ENCODE assay signal across 8 cellular contexts in genomic region chr2:86194751-86195054, GRCh38. TPM values are rescaled to one million over a fixed set of nuclear protein-coding genes. Genes with fewer than 3 reads are reported as not detected.
DNase-seq lines count a peak whose midpoint lies in the region; ATAC-seq and TF ChIP-seq lines count a peak whose summit lies in the region.

No MANE protein-coding gene starts in this region.

- H3K4me3 ChIP-seq in mesendoderm (ENCODE audit: low read length) (peak overlapping the region; percentile 89), upper lobe of right lung (peak overlapping the region; percentile 94)

- no peak for ATAC-seq in central memory CD8-positive, alpha-beta T cell (replicated peaks; ENCODE audit: extremely low read depth, poor library complexity, severe bottlenecking)
- no peak for ATAC-seq in upper lobe of right lung
- no peak for ATAC-seq in GM18909 (IDR thresholded peaks at IDR 0.05; ENCODE audit: poor library complexity, unreplicated experiment)
- no peak for ATAC-seq in GM19324 (IDR thresholded peaks at IDR 0.05; ENCODE audit: low FRiP score, unreplicated experiment)
- ATAC-seq in GM18858 (IDR thresholded peaks at IDR 0.05; ENCODE audit: unreplicated experiment), result no peak

- no peaks in the 10 kb centered on the region for H3K9me3 ChIP-seq in upper lobe of right lung

- WGBS in mesendoderm (ENCODE audit: extremely low coverage, insufficient coverage, low lambda C conversion rate), result no CpG with 5 or more reads among the region's 17 CpGs

- peaks cover 1% of the 10 kb centered on the region for H3K36me3 ChIP-seq in mesendoderm (ENCODE audit: control insufficient read depth, insufficient read depth, low read length)
- H3K36me3 ChIP-seq in upper lobe of right lung, result peaks cover 8% of the 10 kb centered on the region

- H3K27ac ChIP-seq in mesendoderm (ENCODE audit: low read depth, low read length), result peak overlapping the region; percentile 99
- peak overlapping the region; percentile 98 for H3K27ac ChIP-seq in upper lobe of right lung

- TF ChIP-seq CTCF in CD14-positive monocyte (IDR thresholded peaks at IDR 0.05), result no peak
- TF ChIP-seq CTCF in upper lobe of right lung (IDR thresholded peaks at IDR 0.05), result no peak

- peaks cover 0 to 2% (median 1%) of the 10 kb centered on the region in 3 donors for H3K27me3 Mint-ChIP-seq in CD14-positive monocyte (ENCODE audit: low read depth in 3 of 3)
- H3K27me3 Mint-ChIP-seq in central memory CD8-positive, alpha-beta T cell, result no peaks in the 10 kb centered on the region

- no peak overlapping the region for H4K8ac ChIP-seq in mesendoderm (ENCODE audit: low read depth, low read length)

- no peak overlapping the region for H2BK120ac ChIP-seq in mesendoderm (ENCODE audit: low read depth, low read length)

- peak overlapping the region; percentile 90 for H3K56ac ChIP-seq in mesendoderm (ENCODE audit: low read length)

- peaks cover 6% of the 10 kb centered on the region for H3K4me1 ChIP-seq in mesendoderm (ENCODE audit: control insufficient read depth, low read depth, low read length)
- H3K4me1 ChIP-seq in upper lobe of right lung, result peaks cover 21% of the 10 kb centered on the region

- H3K4ac ChIP-seq in mesendoderm (ENCODE audit: low read depth, low read length), result no peak overlapping the region

- H3K23ac ChIP-seq in mesendoderm (ENCODE audit: low read length), result no peak overlapping the region

- H3K4me2 ChIP-seq in mesendoderm (ENCODE audit: low read length), result peak overlapping the region; percentile 94

- H2AK5ac ChIP-seq in mesendoderm (ENCODE audit: low read length), result no peak overlapping the region

- no peak overlapping the region for H3K18ac ChIP-seq in mesendoderm (ENCODE audit: low read length)

- H3K79me1 ChIP-seq in mesendoderm (ENCODE audit: low read length), result peaks cover 13% of the 10 kb centered on the region

- no peak overlapping the region for H2BK5ac ChIP-seq in mesendoderm (ENCODE audit: low read length)

- H3K79me2 ChIP-seq in mesendoderm (ENCODE audit: control insufficient read depth, insufficient read depth, low read length), result peaks cover 44% of the 10 kb centered on the region

- H3K9ac ChIP-seq in mesendoderm (ENCODE audit: low read length), result peak overlapping the region; percentile 89

- H3K4me1 Mint-ChIP-seq in CD14-positive monocyte, result peaks cover 32% of the 10 kb centered on the region
- peaks cover 52% of the 10 kb centered on the region for H3K4me1 Mint-ChIP-seq in central memory CD8-positive, alpha-beta T cell

- no peak overlapping the region for H4K5ac ChIP-seq in mesendoderm (ENCODE audit: low read length)

- peak overlapping the region; percentile 91 to 96 for H3K4me3 Mint-ChIP-seq in CD14-positive monocyte
- peak overlapping the region; percentile 87 for H3K4me3 Mint-ChIP-seq in central memory CD8-positive, alpha-beta T cell

- H3K27me3 ChIP-seq in mesendoderm (ENCODE audit: insufficient read depth, low read length, poor library complexity) (no peaks in the 10 kb centered on the region), upper lobe of right lung (no peaks in the 10 kb centered on the region)

- peak overlapping the region; percentile 96 to 98 (median 97) for H3K27ac Mint-ChIP-seq in CD14-positive monocyte
- peak overlapping the region; percentile 92 for H3K27ac Mint-ChIP-seq in central memory CD8-positive, alpha-beta T cell (ENCODE audit: low read depth)

- H3K36me3 Mint-ChIP-seq in CD14-positive monocyte, result peaks cover 8 to 24% of the 10 kb centered on the region in 2 donors
- H3K36me3 Mint-ChIP-seq in central memory CD8-positive, alpha-beta T cell (ENCODE audit: insufficient read depth), result peaks cover 23% of the 10 kb centered on the region

- intact Hi-C loops in CD14-positive monocyte (cut with micrococcal nuclease) (loop anchor here (5.0 to 10.0 kb wide), 4 partner anchors 87 to 250 kb away; partner anchors contain the start of genes KDM3A (in 2 of the 2), POLR1A (in 2 of the 2) and PTCD3 (in 2 of the 2)), upper lobe of right lung (cut with DNase I) (no loop called here)

- DNase-seq in CD14-positive monocyte (ENCODE audit: low spot score) (no peak), KG1 (lab: John Stamatoyannopoulos, UW) (peak; percentile 71), mesendoderm (no peak), upper lobe of right lung (no peak)
- no peak for DNase-seq in central memory CD8-positive, alpha-beta T cell (ENCODE audit: low spot score in 2 of 2)

- H2BK15ac ChIP-seq in mesendoderm (replicated peaks; ENCODE audit: low read depth), result no peak overlapping the region

- H3K9me3 Mint-ChIP-seq in CD14-positive monocyte, result no peaks in the 10 kb centered on the region
- no peaks in the 10 kb centered on the region for H3K9me3 Mint-ChIP-seq in central memory CD8-positive, alpha-beta T cell

RNA-seq across cellular contexts. Expression of gene IMMT, which starts 0.6 kb away (rescaled TPM):
- 10 to 100 TPM; 41.2 to 54.0 TPM for polyA plus RNA-seq in CD14-positive monocyte
- polyA plus RNA-seq in mesendoderm (2013, experiment 1 of 2), result 84.8 TPM
- 85.9 TPM for polyA plus RNA-seq in mesendoderm (2013, experiment 2 of 2)
- total RNA-seq in upper lobe of right lung, result 54.9 TPM

RNA-seq across cellular contexts. Expression of gene MRPL35, which starts 4.6 kb away (rescaled TPM):
- polyA plus RNA-seq in CD14-positive monocyte, result 10 to 100 TPM; 26.9 to 35.0 TPM
- 44.1 TPM for polyA plus RNA-seq in mesendoderm (2013, experiment 1 of 2)
- polyA plus RNA-seq in mesendoderm (2013, experiment 2 of 2), result 43.7 TPM
- total RNA-seq in upper lobe of right lung, result 16.7 TPM
